ENCODE assay signal across 8 cellular contexts in genomic region chr6:26187981-26188635, GRCh38.
DNase-seq lines count a peak whose midpoint lies in the region; ATAC-seq lines count a peak whose summit lies in the region.

No MANE protein-coding gene starts in this region.

- H3K9me3 ChIP-seq in muscle layer of duodenum (ENCODE audit: control insufficient read depth in 1 of 2, low read length in 2 of 2) (no peaks in the 10 kb centered on the region), aorta (ENCODE audit: control insufficient read depth, low read length) (no peaks in the 10 kb centered on the region)

- intact Hi-C loops in Right ventricle myocardium inferior (cut with DNase I) (no loop called here), cardiac septum (cut with DNase I) (no loop called here), aorta (cut with DNase I) (loop anchor here in 1 of 2 donors (10.0 kb wide), 1 partner anchor 153 kb away; a partner anchor contains a TSS)

- peak; percentile 7 for ATAC-seq in Right ventricle myocardium inferior
- ATAC-seq in HG03442 (IDR thresholded peaks at IDR 0.05; ENCODE audit: unreplicated experiment) = peak; percentile 11
- peak; percentile 52 for ATAC-seq in aorta (ENCODE audit: low FRiP score)
- no peak for ATAC-seq in GM18520 (IDR thresholded peaks at IDR 0.05; ENCODE audit: unreplicated experiment)

- peaks cover 4 to 8% of the 10 kb centered on the region in 2 donors for H3K4me1 ChIP-seq in muscle layer of duodenum (ENCODE audit: control insufficient read depth in 1 of 2, insufficient read depth in 2 of 2, low read length in 2 of 2)
- H3K4me1 ChIP-seq in aorta (ENCODE audit: control insufficient read depth in 1 of 2, insufficient read depth in 2 of 2, low read length in 2 of 2) = no peaks in the 10 kb centered on the region

- H3K36me3 ChIP-seq in muscle layer of duodenum (ENCODE audit: control insufficient read depth in 1 of 2, insufficient read depth in 2 of 2, low read length in 2 of 2) = no peaks in the 10 kb centered on the region
- no peaks in the 10 kb centered on the region for H3K36me3 ChIP-seq in aorta (ENCODE audit: control insufficient read depth in 1 of 2, insufficient read depth in 2 of 2, low read length in 1 of 2)

- H3K27ac ChIP-seq in muscle layer of duodenum (ENCODE audit: low read length) (peak overlapping the region; percentile 95), aorta (ENCODE audit: low read depth in 1 of 2, low read length in 2 of 2) (peak overlapping the region; percentile 25 to 93)

- H3K27me3 ChIP-seq in muscle layer of duodenum (ENCODE audit: low read depth, low read length) (no peaks in the 10 kb centered on the region), aorta (ENCODE audit: control insufficient read depth in 1 of 2, insufficient read depth in 2 of 2, low read length in 1 of 2) (no peaks in the 10 kb centered on the region)

- DNase-seq in Right ventricle myocardium inferior (ENCODE audit: missing footprints) = no peak
- DNase-seq in cardiac septum (ENCODE audit: low spot score) = no peak
- DNase-seq in SKM-1 treated with dmso at 0.1 percent for 144 hours (lab: John Stamatoyannopoulos, UW; ENCODE audit: unreplicated experiment) = peak; percentile 75
- peak; percentile 52 for DNase-seq in dermis blood vessel endothelial cell
- no peak for DNase-seq in aorta

- H3K4me3 ChIP-seq in muscle layer of duodenum (ENCODE audit: low read depth in 1 of 2, low read length in 2 of 2) = peak overlapping the region; percentile 60 to 71
- H3K4me3 ChIP-seq in aorta (ENCODE audit: low read length in 2 of 2) = peak overlapping the region; percentile 34 to 79

- 11 to 12% methylated on average over 20 of the region's 20 CpGs for WGBS in aorta, 2 donors

Comparison
In these comparisons a context has a peak if more than half of its experiments do, and no peak if none do; other contexts are left out.
1. DNase-seq: peak in SKM-1 treated with dmso at 0.1 percent for 144 hours (single experiment) and dermis blood vessel endothelial cell (single experiment); none in Right ventricle myocardium inferior (single experiment), cardiac septum (single experiment) and aorta (0 of 2).